Comparison of ENCODE assay signal across 12 cellular contexts in genomic region chr6:110534731-110535164, GRCh38. TPM values are rescaled to one million over a fixed set of nuclear protein-coding genes. Genes with fewer than 3 reads are reported as not detected.
DNase-seq lines count a peak whose midpoint lies in the region; ATAC-seq and TF ChIP-seq lines count a peak whose summit lies in the region.
"Had no signal": no experiment of that assay in that cellular context is flagged by ENCODE, and none has a peak within 500 bp of the region (broad histone marks: within the 10 kb centered on the region; RNA-seq: fewer than 3 reads in every experiment).

No MANE protein-coding gene starts in this region.

- TF ChIP-seq POLR2A in erythroblast (IDR thresholded peaks at IDR 0.05; ENCODE audit: low read length): no peak

- H3K27ac ChIP-seq in RWPE2 (ENCODE audit: poor library complexity, severe bottlenecking): no peak overlapping the region
- H3K27ac ChIP-seq: HL-60, tibial artery had no signal

- peaks cover 38% of the 10 kb centered on the region for H3K4me1 Mint-ChIP-seq in stimulated activated naive CD8-positive, alpha-beta T cell treated with anti-CD3 and anti-CD28 coated beads, Interleukin-15, amount 100 ng/mL, for 72 hours

- no peak overlapping the region for H3K27ac Mint-ChIP-seq in stimulated activated naive CD8-positive, alpha-beta T cell treated with anti-CD3 and anti-CD28 coated beads, Interleukin-15, amount 100 ng/mL, for 72 hours

- peaks cover 24% of the 10 kb centered on the region for H3K27me3 Mint-ChIP-seq in stimulated activated naive CD8-positive, alpha-beta T cell treated with anti-CD3 and anti-CD28 coated beads, Interleukin-15, amount 100 ng/mL, for 72 hours

- ATAC-seq in RWPE2 (ENCODE audit: low read depth): 0 out of 3 replicates have a peak, but pooled peaks have one; percentile 13
- ATAC-seq in stimulated activated naive CD8-positive, alpha-beta T cell treated with anti-CD3 and anti-CD28 coated beads, Interleukin-15, amount 100 ng/mL, for 72 hours: no peak

- H3K4me3 Mint-ChIP-seq in stimulated activated naive CD8-positive, alpha-beta T cell treated with anti-CD3 and anti-CD28 coated beads, Interleukin-15, amount 100 ng/mL, for 72 hours: no peak overlapping the region

- H3K36me3 ChIP-seq in RWPE2 (ENCODE audit: low read depth): no peaks in the 10 kb centered on the region
- H3K36me3 ChIP-seq: tibial artery had no signal

- peaks cover 5 to 11% of the 10 kb centered on the region in 2 donors for H3K9me3 Mint-ChIP-seq in stimulated activated naive CD8-positive, alpha-beta T cell treated with anti-CD3 and anti-CD28 coated beads, Interleukin-15, amount 100 ng/mL, for 72 hours

- H3K4me3 ChIP-seq in RWPE2 (ENCODE audit: severe bottlenecking): no peak overlapping the region
- H3K4me3 ChIP-seq: tibial artery had no signal

- no peaks in the 10 kb centered on the region for H3K27me3 ChIP-seq in RWPE2 (ENCODE audit: insufficient read depth, poor library complexity, severe bottlenecking)
- H3K27me3 ChIP-seq: tibial artery had no signal

- H3K9me3 ChIP-seq in RWPE2 (ENCODE audit: severe bottlenecking): no peaks in the 10 kb centered on the region

- DNase-seq in ELR (ENCODE audit: low read depth) (peak; percentile 99), RWPE2 (ENCODE audit: low spot score) (no peak), erythroblast (lab: John Stamatoyannopoulos, UW) (peak; percentile 51 to 61), occipital lobe (lab: John Stamatoyannopoulos, UW) (peak; percentile 68), DMS53 treated with DMSO at 0.1 percent for 48 hours (lab: John Stamatoyannopoulos, UW; ENCODE audit: unreplicated experiment) (no peak), DMS153 (lab: John Stamatoyannopoulos, UW) (no peak)
- no peak for DNase-seq in stimulated activated naive CD8-positive, alpha-beta T cell treated with anti-CD3 and anti-CD28 coated beads, Interleukin-15, amount 100 ng/mL, for 72 hours
- no peak for DNase-seq in stimulated activated CD8-positive, alpha-beta memory T cell treated with anti-CD3 and anti-CD28 coated beads, Interleukin-4, amount 100 ng/mL, for 48 hours
- DNase-seq: T-helper 1 cell had no signal

- TF ChIP-seq CTCF in RWPE2 (IDR thresholded peaks at IDR 0.05; ENCODE audit: poor library complexity, severe bottlenecking): peak; percentile 32

- H3K4me1 ChIP-seq in RWPE2 (ENCODE audit: insufficient read depth, poor library complexity, severe bottlenecking): peaks cover 31% of the 10 kb centered on the region
- H3K4me1 ChIP-seq: tibial artery had no signal

RNA-seq across cellular contexts. Expression of gene SLC22A16, which starts 58.3 kb away (rescaled TPM):
- total RNA-seq in occipital lobe: 0.31 TPM
- total RNA-seq: H1 had no signal

Comparison
In these comparisons a context has a peak if more than half of its experiments do, and no peak if none do; other contexts are left out.
1. DNase-seq: peak in ELR (single experiment), erythroblast (2 of 2) and occipital lobe (single experiment); none in RWPE2 (single experiment), stimulated activated naive CD8-positive, alpha-beta T cell treated with anti-CD3 and anti-CD28 coated beads, Interleukin-15, amount 100 ng/mL, for 72 hours (0 of 2), DMS53 treated with DMSO at 0.1 percent for 48 hours (single experiment), stimulated activated CD8-positive, alpha-beta memory T cell treated with anti-CD3 and anti-CD28 coated beads, Interleukin-4, amount 100 ng/mL, for 48 hours (single experiment) and DMS153 (single experiment).